In the genomic region with DNA sequence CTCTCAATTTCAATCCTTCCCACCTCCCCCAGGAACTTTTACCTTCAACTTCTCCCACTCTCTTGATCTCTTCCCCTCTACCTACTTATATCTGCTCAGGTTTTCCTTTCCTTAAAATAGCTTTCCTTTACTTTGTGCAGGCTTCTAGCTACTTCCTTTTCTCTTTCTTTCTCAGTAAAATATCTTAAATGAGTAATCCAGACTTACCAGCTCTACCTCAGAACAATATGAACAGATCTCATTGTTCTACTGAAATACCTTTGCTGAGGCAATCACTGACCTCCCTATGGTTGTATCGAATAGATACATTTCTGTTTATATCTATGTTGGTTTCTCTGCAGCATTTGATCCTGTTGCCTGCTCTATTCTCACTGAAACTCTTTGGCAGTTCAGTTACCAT, we compare ENCODE assay signal across 22 cellular contexts.
DNase-seq lines count a peak whose midpoint lies in the region; ATAC-seq and TF ChIP-seq lines count a peak whose summit lies in the region.
"Had no signal": no experiment of that assay in that cellular context is flagged by ENCODE, and none has a peak within 500 bp of the region (broad histone marks: within the 10 kb centered on the region; RNA-seq: fewer than 3 reads in every experiment).

No MANE protein-coding gene starts in this region.

- peak overlapping the region; percentile 23 for H3K27ac Mint-ChIP-seq in neural crest cell (ENCODE audit: unreplicated experiment)
- no peak overlapping the region for H3K27ac Mint-ChIP-seq in T-helper 17 cell
- H3K27ac Mint-ChIP-seq: CD4-positive, alpha-beta T cell had no signal

- ATAC-seq in GM18868 (IDR thresholded peaks at IDR 0.05; ENCODE audit: unreplicated experiment): peak; percentile 55
- ATAC-seq in HG02884 (IDR thresholded peaks at IDR 0.05; ENCODE audit: unreplicated experiment): peak; percentile 64
- ATAC-seq in HG03439 (IDR thresholded peaks at IDR 0.05; ENCODE audit: unreplicated experiment): no peak
- ATAC-seq in T-helper 17 cell: no peak
- ATAC-seq: A549 had no signal

- no peak for TF ChIP-seq CTCF in neural crest cell (conservative IDR thresholded peaks at IDR 0.05)

- DNase-seq in neural crest cell (ENCODE audit: low read depth, low spot score): no peak
- no peak for DNase-seq in NCI-H226
- no peak for DNase-seq in T-helper 17 cell
- DNase-seq: 8988T; ACHN; AML-193; BE2C; CD4-positive, alpha-beta T cell; CD8-positive, alpha-beta memory T cell; DMS 273 treated with DMSO at 0.1 percent for 48 hours; DMS79; EL; GDM1; GM23248; H7; HCEC 1CT had no signal

- H3K4me3 Mint-ChIP-seq in neural crest cell (no peak overlapping the region), T-helper 17 cell (no peak overlapping the region)
- H3K4me3 Mint-ChIP-seq: CD14-positive monocyte; CD4-positive, alpha-beta T cell; CD8-positive, alpha-beta memory T cell had no signal

- H3K27me3 Mint-ChIP-seq in neural crest cell (ENCODE audit: low read depth) (no peaks in the 10 kb centered on the region), T-helper 17 cell (peaks cover 19% of the 10 kb centered on the region)

- no peaks in the 10 kb centered on the region for H3K4me1 Mint-ChIP-seq in neural crest cell
- peaks cover 2% of the 10 kb centered on the region for H3K4me1 Mint-ChIP-seq in T-helper 17 cell
- H3K4me1 Mint-ChIP-seq: CD14-positive monocyte; CD8-positive, alpha-beta memory T cell had no signal

- no peaks in the 10 kb centered on the region for H3K9me3 ChIP-seq in T-helper 17 cell (ENCODE audit: control insufficient read depth, low read length, poor library complexity, severe bottlenecking)
- H3K9me3 ChIP-seq: A549; BE2C; BLaER1 treated with 17β-estradiol and CSF1 and Interleukin-3, amounts not matched to agents 10 nM and 100 nM had no signal

- H3K36me3 Mint-ChIP-seq in neural crest cell (ENCODE audit: low read depth) (no peaks in the 10 kb centered on the region), T-helper 17 cell (ENCODE audit: low read depth) (peaks cover 2% of the 10 kb centered on the region)
- H3K36me3 Mint-ChIP-seq: CD14-positive monocyte; CD8-positive, alpha-beta memory T cell had no signal

- H3K9me3 Mint-ChIP-seq in neural crest cell: peaks cover 10% of the 10 kb centered on the region
- H3K9me3 Mint-ChIP-seq: CD4-positive, alpha-beta T cell; CD8-positive, alpha-beta memory T cell had no signal

Comparison
In these comparisons a context has a peak if more than half of its experiments do, and no peak if none do; other contexts are left out.
1. ATAC-seq: peak in GM18868 (single experiment) and HG02884 (single experiment); none in HG03439 (single experiment) and T-helper 17 cell (single experiment).